ENCODE assay signal across 8 cellular contexts in genomic region chr18:50288348-50289102, GRCh38. TPM values are rescaled to one million over a fixed set of nuclear protein-coding genes. Genes with fewer than 3 reads are reported as not detected.
DNase-seq lines count a peak whose midpoint lies in the region; ATAC-seq and TF ChIP-seq lines count a peak whose summit lies in the region.
"Not testable (repeated sequence)": the region's sequence is repeated elsewhere in the genome, so short reads cannot be mapped to it uniquely, and the experiment has no call there.

No MANE protein-coding gene starts in this region.

- peaks cover 28% of the 10 kb centered on the region for H3K36me3 Mint-ChIP-seq in T-cell
- H3K36me3 Mint-ChIP-seq in endodermal cell (ENCODE audit: low read depth): peaks cover 25% of the 10 kb centered on the region
- peaks cover 7 to 16% (median 10%) of the 10 kb centered on the region in 3 donors for H3K36me3 Mint-ChIP-seq in immature natural killer cell
- not testable (repeated sequence) for H3K36me3 Mint-ChIP-seq in neural crest cell (ENCODE audit: low read depth)

- peaks cover 27 to 35% (median 31%) of the 10 kb centered on the region in 3 donors for H3K4me1 Mint-ChIP-seq in T-cell
- H3K4me1 Mint-ChIP-seq in endodermal cell: peaks cover 18% of the 10 kb centered on the region
- H3K4me1 Mint-ChIP-seq in immature natural killer cell: peaks cover 26 to 32% of the 10 kb centered on the region in 2 donors
- H3K4me1 Mint-ChIP-seq in neural crest cell: peaks cover 21% of the 10 kb centered on the region

- H3K9ac ChIP-seq in HUES6 (ENCODE audit: low read length): not testable (repeated sequence)
- H3K9ac ChIP-seq in endodermal cell (ENCODE audit: extremely low read depth, low read length, poor library complexity, severe bottlenecking): peak overlapping the region; percentile 64
- H3K9ac ChIP-seq in subcutaneous abdominal adipose tissue (ENCODE audit: low read length in 5 of 5): peak overlapping the region; percentile 73 to 89 (median 83)

- DNase-seq in BJ (ENCODE audit: low read depth); T-cell; adrenal gland; endodermal cell; immature natural killer cell; neural crest cell (ENCODE audit: low read depth, low spot score): not testable (repeated sequence)

- intact Hi-C loops in adrenal gland (cut with DNase I): not testable (repeated sequence)

- H3K36me3 ChIP-seq in BJ (ENCODE audit: control insufficient read depth, insufficient read depth, low read length): peaks cover 15% of the 10 kb centered on the region
- H3K36me3 ChIP-seq in HUES6 (ENCODE audit: control insufficient read depth, insufficient read depth, low read length): peaks cover 23% of the 10 kb centered on the region
- peaks cover 0 to 14% of the 10 kb centered on the region in 2 donors for H3K36me3 ChIP-seq in adrenal gland (replicated peaks in 1 of 2)
- not testable (repeated sequence) for H3K36me3 ChIP-seq in endodermal cell (ENCODE audit: control insufficient read depth, insufficient read depth, low read length)
- peaks cover 0 to 26% (median 22%) of the 10 kb centered on the region in 5 donors for H3K36me3 ChIP-seq in subcutaneous abdominal adipose tissue (ENCODE audit: control insufficient read depth in 5 of 5, insufficient read depth in 5 of 5, low read length in 5 of 5)

- not testable (repeated sequence) for ATAC-seq in T-cell (replicated peaks in 1 of 4)

- H3K4me3 Mint-ChIP-seq in T-cell (peak overlapping the region; percentile 93 to 96 (median 95)), endodermal cell (peak overlapping the region; percentile 96), immature natural killer cell (peak overlapping the region; percentile 93 to 100 (median 98)), neural crest cell (peak overlapping the region; percentile 98)

- TF ChIP-seq CTCF in BJ (IDR thresholded peaks at IDR 0.05; ENCODE audit: insufficient read depth, low read depth, low read length); adrenal gland (IDR thresholded peaks at IDR 0.05); endodermal cell (conservative IDR thresholded peaks at IDR 0.05); neural crest cell (conservative IDR thresholded peaks at IDR 0.05): not testable (repeated sequence)

- H3K9me3 Mint-ChIP-seq in T-cell, endodermal cell, immature natural killer cell, neural crest cell: not testable (repeated sequence)

- H3K9me3 ChIP-seq in HUES6 (ENCODE audit: control insufficient read depth, insufficient read depth, low read depth, low read length); adrenal gland (replicated peaks in 1 of 3); endodermal cell (ENCODE audit: control insufficient read depth, low read length); subcutaneous abdominal adipose tissue (ENCODE audit: control insufficient read depth in 5 of 5, low read length in 5 of 5): not testable (repeated sequence)

- 75 to 78% (median 77%) methylated on average over 21 of the region's 21 CpGs for WGBS in adrenal gland, 4 donors
- 83 to 93% methylated on average over 15 to 21 of the region's 21 CpGs for WGBS in endodermal cell (ENCODE audit: insufficient coverage in 1 of 2, insufficient read length in 1 of 2), 2 experiments

- TF ChIP-seq POLR2A in adrenal gland (IDR thresholded peaks at IDR 0.05): not testable (repeated sequence)

- not testable (repeated sequence) for H3K4me1 ChIP-seq in HUES6 (ENCODE audit: control insufficient read depth, insufficient read depth, low read length); adrenal gland (replicated peaks in 1 of 2); endodermal cell (ENCODE audit: control insufficient read depth, insufficient read depth, low read length)
- H3K4me1 ChIP-seq in subcutaneous abdominal adipose tissue (ENCODE audit: control insufficient read depth in 5 of 5, insufficient read depth in 5 of 5, low read length in 5 of 5): peaks cover 3 to 17% (median 11%) of the 10 kb centered on the region in 5 donors

- POLR2A ChIA-PET in BJ (lab: Charles Lee) (interaction anchor here (0.6 kb wide), 1 partner anchor 91 kb away, joined by 3 read pairs; no protein-coding TSS in a partner anchor), T-cell (lab: Charles Lee) (interaction anchor here in 1 of 2 donors (0.6 kb wide), 1 partner anchor 918 kb away, joined by 3 read pairs; no protein-coding TSS in a partner anchor)

- not testable (repeated sequence) for H3K27me3 Mint-ChIP-seq in T-cell; endodermal cell (ENCODE audit: insufficient read depth)
- H3K27me3 Mint-ChIP-seq in immature natural killer cell (ENCODE audit: low read depth in 3 of 3) (peaks cover 6 to 14% (median 8%) of the 10 kb centered on the region in 3 donors), neural crest cell (ENCODE audit: low read depth) (peaks cover 10% of the 10 kb centered on the region)

- H3K27ac Mint-ChIP-seq in T-cell (peak overlapping the region; percentile 96), endodermal cell (peak overlapping the region; percentile 98), immature natural killer cell (peak overlapping the region; percentile 93 to 100 (median 96))
- H3K27ac Mint-ChIP-seq in neural crest cell (ENCODE audit: unreplicated experiment): not testable (repeated sequence)

- CTCF ChIA-PET in BJ (lab: Yijun Ruan, JAX): interaction anchor here (0.8 to 1.2 kb wide), 2 partner anchors 20 to 354 kb away, joined by 3 to 6 read pairs; no protein-coding TSS in a partner anchor
- CTCF ChIA-PET in T-cell (lab: Charles Lee): interaction anchor here (0.6 to 0.9 kb wide), 2 partner anchors 19 to 641 kb away, joined by 3 read pairs; no protein-coding TSS in a partner anchor

- H3K27me3 ChIP-seq in BJ (ENCODE audit: control insufficient read depth, insufficient read depth, low read length); HUES6 (ENCODE audit: control insufficient read depth, insufficient read depth, low read length); adrenal gland; endodermal cell (ENCODE audit: control insufficient read depth, insufficient read depth, low read length, poor library complexity, severe bottlenecking); subcutaneous abdominal adipose tissue (ENCODE audit: control insufficient read depth in 5 of 5, insufficient read depth in 4 of 5, low read length in 5 of 5): not testable (repeated sequence)

- H3K27ac ChIP-seq in HUES6 (ENCODE audit: low read depth, low read length); endodermal cell (ENCODE audit: low read depth, low read length): not testable (repeated sequence)
- H3K27ac ChIP-seq in adrenal gland: peak overlapping the region in 4 of 5 donors; percentile 82 to 94 (median 88)
- peak overlapping the region; percentile 80 for H3K27ac ChIP-seq in subcutaneous abdominal adipose tissue (ENCODE audit: low read depth, low read length)

- H3K4me3 ChIP-seq in BJ (ENCODE audit: low read depth, low read length) (peak overlapping the region; percentile 96), HUES6 (ENCODE audit: low read depth, low read length) (peak overlapping the region; percentile 89), adrenal gland (peak overlapping the region in 2 of 4 donors; percentile 81 to 86), endodermal cell (ENCODE audit: low read length) (peak overlapping the region; percentile 90), subcutaneous abdominal adipose tissue (ENCODE audit: low read depth in 1 of 5, low read length in 5 of 5) (peak overlapping the region; percentile 73 to 99 (median 92))

RNA-seq across cellular contexts. Expression of gene CXXC1, which starts 1.0 kb away (rescaled TPM):
- polyA plus RNA-seq in BJ (2011; rRNA removed): 29.4 and 51.2 TPM in 2 replicates
- polyA minus RNA-seq in BJ (2011; rRNA and poly(A)+ RNA removed): 14.3 and 22.5 TPM in 2 replicates
- 100 to 1,000 TPM; 109 to 216 (median 191) TPM for total RNA-seq in T-cell
- total RNA-seq in adrenal gland: 100 to 1,000 TPM in 2 of 8 donors, 10 to 100 TPM in 6; 28.6 to 119 (median 66.2) TPM
- 100 to 1,000 TPM in 2 of 3 donors, 10 to 100 TPM in 1; 35.6 to 295 (median 249) TPM for polyA plus RNA-seq in adrenal gland
- total RNA-seq in endodermal cell: 100 to 1,000 TPM in 1 of 2 donors, 10 to 100 TPM in 1; 93.1 to 102 TPM
- polyA plus RNA-seq in endodermal cell (2013, experiment 1 of 2): 65.0 TPM
- polyA plus RNA-seq in endodermal cell (2013, experiment 2 of 2): 62.4 TPM
- polyA plus RNA-seq in immature natural killer cell: 10 to 100 TPM; 37.5 to 71.3 (median 52.0) TPM
- 101 and 108 TPM in 2 replicates for total RNA-seq in neural crest cell

RNA-seq across cellular contexts. Expression of gene MBD1, which starts 7.2 kb away (rescaled TPM):
- polyA plus RNA-seq in BJ (2011; rRNA removed) (36.0 and 54.4 TPM in 2 replicates), adrenal gland (10 to 100 TPM; 46.2 to 64.3 (median 46.3) TPM), immature natural killer cell (10 to 100 TPM; 18.7 to 41.4 (median 21.6) TPM)
- polyA minus RNA-seq in BJ (2011; rRNA and poly(A)+ RNA removed): 33.7 and 41.6 TPM in 2 replicates
- total RNA-seq in T-cell (100 to 1,000 TPM in 4 of 5 donors, 10 to 100 TPM in 1; 98.2 to 151 (median 136) TPM), adrenal gland (100 to 1,000 TPM in 2 of 8 donors, 10 to 100 TPM in 6; 51.8 to 156 (median 80.7) TPM), endodermal cell (10 to 100 TPM; 77.1 to 79.6 TPM), neural crest cell (65.2 and 77.2 TPM in 2 replicates)
- polyA plus RNA-seq in endodermal cell (2013, experiment 1 of 2): 56.2 TPM
- polyA plus RNA-seq in endodermal cell (2013, experiment 2 of 2): 45.2 TPM

RNA-seq across cellular contexts. Expression of gene CFAP53, which starts 22.2 kb away (rescaled TPM):
- polyA plus RNA-seq in BJ (2011; rRNA removed) (0.17 and 0.33 TPM in 2 replicates), adrenal gland (1 to 10 TPM; 1.1 to 2.8 (median 1.9) TPM), immature natural killer cell (under 1 TPM in 2 of 3 donors, not detected in 1; 0.17 to 0.34 TPM)
- polyA minus RNA-seq in BJ (2011; rRNA and poly(A)+ RNA removed): 0.15 TPM in 1 of 2 replicates, not detected in the other
- total RNA-seq in T-cell (1 to 10 TPM in 2 of 5 donors, under 1 TPM in 2, not detected in 1; 0.56 to 1.2 (median 0.95) TPM), adrenal gland (1 to 10 TPM in 4 of 8 donors, under 1 TPM in 4; 0.53 to 4.3 (median 1.1) TPM), endodermal cell (under 1 TPM; 0.37 to 0.66 TPM), neural crest cell (0.54 and 0.84 TPM in 2 replicates)
- polyA plus RNA-seq in endodermal cell (2013, experiment 1 of 2): 0.89 TPM
- 1.2 TPM for polyA plus RNA-seq in endodermal cell (2013, experiment 2 of 2)
